In the genomic region with DNA sequence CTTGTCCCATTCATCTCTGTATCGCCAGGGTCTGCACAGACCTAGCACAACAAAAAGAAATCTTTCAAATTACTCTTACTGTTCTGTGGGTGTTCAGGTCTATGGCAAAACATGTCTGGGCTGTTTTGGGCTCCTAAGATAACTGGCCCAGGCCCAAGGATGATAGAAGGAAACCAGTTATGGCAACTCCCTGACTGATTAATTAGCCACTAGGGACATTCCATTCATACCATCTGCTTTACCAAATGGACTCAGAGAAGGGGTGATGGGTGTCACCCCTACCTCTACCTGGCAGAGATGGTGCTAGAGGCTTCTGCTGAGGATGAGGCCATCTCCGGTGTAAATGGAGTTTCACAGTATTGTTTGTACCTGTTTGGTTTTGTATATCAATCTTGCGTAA, we compare ENCODE assay signal across 11 cellular contexts. TPM values are rescaled to one million over a fixed set of nuclear protein-coding genes. Genes with fewer than 3 reads are reported as not detected.
DNase-seq lines count a peak whose midpoint lies in the region; ATAC-seq and TF ChIP-seq lines count a peak whose summit lies in the region.
"Had no signal": no experiment of that assay in that cellular context is flagged by ENCODE, and none has a peak within 500 bp of the region (broad histone marks: within the 10 kb centered on the region; RNA-seq: fewer than 3 reads in every experiment).

No MANE protein-coding gene starts in this region.

- in situ Hi-C loops in G401 (cut with HindIII; ENCODE audit: low sequenced_read_pairs) = no loop called here

- ATAC-seq in natural killer cell treated with Interleukin-12 subunit alpha and Interleukin-12 subunit beta and Interleukin-15 and Interleukin-18, amount 100 ng/mL, for 72 hours = no peak
- ATAC-seq in GM19328 (IDR thresholded peaks at IDR 0.05; ENCODE audit: unreplicated experiment) = no peak
- ATAC-seq: GM12878, pancreas had no signal

- peak overlapping the region in 4 of 7 donors; percentile 55 to 89 (median 72) for H3K27ac Mint-ChIP-seq in CD4-positive, alpha-beta memory T cell
- H3K27ac Mint-ChIP-seq in natural killer cell treated with Interleukin-12 subunit alpha and Interleukin-12 subunit beta and Interleukin-15 and Interleukin-18, amount 100 ng/mL, for 72 hours = no peak overlapping the region

- CTCF ChIA-PET in CD4-positive, alpha-beta memory T cell (lab: Charles Lee; ENCODE audit: partially characterized antibody) = interaction anchor here (2.2 to 3.6 kb wide), 2 partner anchors 10 to 17 kb away, joined by 5 to 12 read pairs; no protein-coding TSS in a partner anchor
- CTCF ChIA-PET in HEK293T (lab: Yijun Ruan, JAX) = no interaction called here

- H3K4me1 Mint-ChIP-seq in CD4-positive, alpha-beta memory T cell = peaks cover 17 to 51% (median 40%) of the 10 kb centered on the region in 4 donors
- peaks cover 26 to 33% of the 10 kb centered on the region in 2 donors for H3K4me1 Mint-ChIP-seq in natural killer cell treated with Interleukin-12 subunit alpha and Interleukin-12 subunit beta and Interleukin-15 and Interleukin-18, amount 100 ng/mL, for 72 hours (ENCODE audit: low read depth in 2 of 2)

- H3K9me3 Mint-ChIP-seq in CD4-positive, alpha-beta memory T cell = peaks cover 0 to 3% (median 0%) of the 10 kb centered on the region in 8 donors
- H3K9me3 Mint-ChIP-seq in natural killer cell treated with Interleukin-12 subunit alpha and Interleukin-12 subunit beta and Interleukin-15 and Interleukin-18, amount 100 ng/mL, for 72 hours = no peaks in the 10 kb centered on the region

- TF ChIP-seq CTCF in KMS-11 (conservative IDR thresholded peaks at IDR 0.05; ENCODE audit: low read depth, low read length) = 0 out of 2 replicates have a peak, but pooled peaks have one; percentile 18

- H3K4me3 Mint-ChIP-seq in CD4-positive, alpha-beta memory T cell = peak overlapping the region; percentile 47 to 87 (median 84)
- peak overlapping the region; percentile 76 for H3K4me3 Mint-ChIP-seq in natural killer cell treated with Interleukin-12 subunit alpha and Interleukin-12 subunit beta and Interleukin-15 and Interleukin-18, amount 100 ng/mL, for 72 hours

- no peak overlapping the region for H2AFZ ChIP-seq in KMS-11 (ENCODE audit: low read depth)

- peak overlapping the region; percentile 70; the same call in 1 of the 2 replicates for H3K4me2 ChIP-seq in KMS-11

- H3K36me3 Mint-ChIP-seq in CD4-positive, alpha-beta memory T cell = peaks cover 0 to 1% of the 10 kb centered on the region in 2 donors
- H3K36me3 Mint-ChIP-seq in natural killer cell treated with Interleukin-12 subunit alpha and Interleukin-12 subunit beta and Interleukin-15 and Interleukin-18, amount 100 ng/mL, for 72 hours = no peaks in the 10 kb centered on the region

- H3K27me3 Mint-ChIP-seq in CD4-positive, alpha-beta memory T cell = no peaks in the 10 kb centered on the region
- peaks cover 0 to 6% of the 10 kb centered on the region in 2 donors for H3K27me3 Mint-ChIP-seq in natural killer cell treated with Interleukin-12 subunit alpha and Interleukin-12 subunit beta and Interleukin-15 and Interleukin-18, amount 100 ng/mL, for 72 hours

- no peaks in the 10 kb centered on the region for H3K27me3 ChIP-seq in CD4-positive, alpha-beta memory T cell (ENCODE audit: insufficient read depth, low read length)
- no peaks in the 10 kb centered on the region for H3K27me3 ChIP-seq in KMS-11 (ENCODE audit: insufficient read depth, low read depth)
- H3K27me3 ChIP-seq: pancreas had no signal

- no peaks in the 10 kb centered on the region for H4K20me1 ChIP-seq in KMS-11 (ENCODE audit: insufficient read depth)

- no peaks in the 10 kb centered on the region for H3K9me3 ChIP-seq in CD4-positive, alpha-beta memory T cell (ENCODE audit: control insufficient read depth in 1 of 2, low read length in 2 of 2)
- H3K9me3 ChIP-seq: pancreas had no signal

- H3K4me3 ChIP-seq in CD4-positive, alpha-beta memory T cell (ENCODE audit: low read length in 2 of 2) = no peak overlapping the region
- H3K4me3 ChIP-seq in KMS-11 (IDR thresholded peaks at IDR 0.05; ENCODE audit: insufficient read depth, low read depth, low read length) = no peak overlapping the region
- H3K4me3 ChIP-seq: GM12878 had no signal

- H3K36me3 ChIP-seq in CD4-positive, alpha-beta memory T cell (ENCODE audit: insufficient read depth, low read length) = no peaks in the 10 kb centered on the region
- H3K36me3 ChIP-seq in KMS-11 (ENCODE audit: insufficient read depth) = no peaks in the 10 kb centered on the region
- H3K36me3 ChIP-seq: pancreas had no signal

- peaks cover 38% of the 10 kb centered on the region for H3K4me1 ChIP-seq in CD4-positive, alpha-beta memory T cell (ENCODE audit: insufficient read depth, low read length)
- peaks cover 52% of the 10 kb centered on the region for H3K4me1 ChIP-seq in KMS-11 (ENCODE audit: low read depth, poor library complexity, severe bottlenecking)

- no peaks in the 10 kb centered on the region for H3K79me2 ChIP-seq in KMS-11 (ENCODE audit: insufficient read depth, low read depth)

- POLR2A ChIA-PET in CD4-positive, alpha-beta memory T cell (lab: Charles Lee; ENCODE audit: partially characterized antibody) = interaction anchor here (1.7 kb wide), 1 partner anchor 14 kb away, joined by 3 read pairs; no protein-coding TSS in a partner anchor
- POLR2A ChIA-PET in HEK293T (lab: Yijun Ruan, JAX) = interaction anchor here (3.9 kb wide), 1 partner anchor 68 kb away, joined by 18 read pairs; a partner anchor contains a TSS

- no peak overlapping the region for H3K9ac ChIP-seq in KMS-11

- no peak overlapping the region for H3K27ac ChIP-seq in CD4-positive, alpha-beta memory T cell (ENCODE audit: low read depth, low read length)
- no peak overlapping the region for H3K27ac ChIP-seq in KMS-11
- H3K27ac ChIP-seq: pancreas had no signal

- intact Hi-C loops in CD4-positive, alpha-beta memory T cell (cut with micrococcal nuclease) = no loop called here

- no peak for DNase-seq in CD4-positive, alpha-beta memory T cell
- DNase-seq in cerebellum (ENCODE audit: low spot score) (peak; percentile 48), NCI-H1105 (lab: John Stamatoyannopoulos, UW) (no peak), G401 (ENCODE audit: low spot score) (no peak), HEK293T (ENCODE audit: extremely low spot score) (no peak)
- DNase-seq in natural killer cell treated with Interleukin-12 subunit alpha and Interleukin-12 subunit beta and Interleukin-15 and Interleukin-18, amount 100 ng/mL, for 72 hours (ENCODE audit: low spot score) = no peak
- DNase-seq: NCI-H446 treated with DMSO at 0.1 percent for 48 hours, pancreas had no signal

TF ChIP-seq in HEK293T, 16 proteins besides CTCF, POLR2A, EP300 and RAD21:
- TF ChIP-seq ZNF384 (IDR thresholded peaks at IDR 0.05) (no peak), NFRKB (IDR thresholded peaks at IDR 0.05) (no peak), BHLHE40 (IDR thresholded peaks at IDR 0.05; ENCODE audit: borderline replicate concordance) (no peak), SP1 (IDR thresholded peaks at IDR 0.05) (no peak)
- TF ChIP-seq, protein P1, sequence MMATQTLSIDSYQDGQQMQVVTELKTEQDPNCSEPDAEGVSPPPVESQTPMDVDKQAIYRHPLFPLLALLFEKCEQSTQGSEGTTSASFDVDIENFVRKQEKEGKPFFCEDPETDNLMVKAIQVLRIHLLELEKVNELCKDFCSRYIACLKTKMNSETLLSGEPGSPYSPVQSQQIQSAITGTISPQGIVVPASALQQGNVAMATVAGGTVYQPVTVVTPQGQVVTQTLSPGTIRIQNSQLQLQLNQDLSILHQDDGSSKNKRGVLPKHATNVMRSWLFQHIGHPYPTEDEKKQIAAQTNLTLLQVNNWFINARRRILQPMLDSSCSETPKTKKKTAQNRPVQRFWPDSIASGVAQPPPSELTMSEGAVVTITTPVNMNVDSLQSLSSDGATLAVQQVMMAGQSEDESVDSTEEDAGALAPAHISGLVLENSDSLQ (IDR thresholded peaks at IDR 0.05) = no peak
TF ChIP-seq in HEK293T: peak in this region for 0.

RNA-seq across cellular contexts. Expression of a gene that starts 1.9 kb away (rescaled TPM):
- 1 to 10 TPM; 5.3 to 6.1 TPM for total RNA-seq in CD4-positive, alpha-beta memory T cell
- polyA plus RNA-seq in CD4-positive, alpha-beta memory T cell = 1 to 10 TPM; 6.9 to 8.7 TPM
- 4.9 TPM for total RNA-seq in cerebellum
- 1 to 10 TPM; 4.3 to 4.8 TPM for total RNA-seq in natural killer cell treated with Interleukin-12 subunit alpha and Interleukin-12 subunit beta and Interleukin-15 and Interleukin-18, amount 100 ng/mL, for 72 hours
- total RNA-seq in G401 (2014; rRNA removed; shearing (Covaris generic)) = 4.4 and 7.0 TPM in 2 replicates

Comparison
In these comparisons a context has a peak if more than half of its experiments do, and no peak if none do; other contexts are left out.
1. H3K27ac Mint-ChIP-seq: peak in CD4-positive, alpha-beta memory T cell (4 of 7); none in natural killer cell treated with Interleukin-12 subunit alpha and Interleukin-12 subunit beta and Interleukin-15 and Interleukin-18, amount 100 ng/mL, for 72 hours (0 of 2).